16 cellular contexts compared by ENCODE assay signal in genomic region chr11:31441296-31441695, GRCh38.
DNase-seq lines count a peak whose midpoint lies in the region; ATAC-seq, FAIRE-seq and TF ChIP-seq lines count a peak whose summit lies in the region.
"Had no signal": no experiment of that assay in that cellular context is flagged by ENCODE, and none has a peak within 500 bp of the region (broad histone marks: within the 10 kb centered on the region; RNA-seq: fewer than 3 reads in every experiment).

No MANE protein-coding gene starts in this region.

- ATAC-seq in GM12878 = no peak
- ATAC-seq: CD8-positive, alpha-beta T cell had no signal

- CTCF ChIA-PET in GM12878 (lab: Yijun Ruan, JAX) = interaction anchor here (1.2 kb wide), 1 partner anchor 517 kb away, joined by 3 read pairs; no protein-coding TSS in a partner anchor

- no peaks in the 10 kb centered on the region for H3K79me2 ChIP-seq in GM12878 (ENCODE audit: control insufficient read depth, insufficient read depth, low read length)

- RAD21 ChIA-PET in GM12878 (lab: Charles Lee; ENCODE audit: unreplicated experiment) = no interaction called here

- POLR2A ChIA-PET in GM12878 (lab: Charles Lee) = no interaction called here

- TF ChIP-seq POLR2A in GM12878 (IDR thresholded peaks at IDR 0.05; ENCODE audit: low read depth, low read length) = no peak
- no peak for TF ChIP-seq POLR2A in esophagus muscularis mucosa (IDR thresholded peaks at IDR 0.05; ENCODE audit: low read depth)

- no TSS peak for BruUV-seq in GM12878 (replicated peaks; lab: Mats Ljungman, UMichigan)

- H3K4me3 ChIP-seq in GM12878 = no peak overlapping the region
- H3K4me3 ChIP-seq in esophagus muscularis mucosa = no peak overlapping the region
- H3K4me3 ChIP-seq: BLaER1 treated with 17β-estradiol and CSF1 and Interleukin-3, amounts not matched to agents 10 nM and 100 nM had no signal

- TF ChIP-seq CTCF in GM12878 (IDR thresholded peaks at IDR 0.05 in 2 of 3, conservative IDR thresholded peaks at IDR 0.05 in 1 of 3; ENCODE audit: control insufficient read depth in 2 of 3, extremely low read depth in 1 of 3, insufficient read depth in 1 of 3, low read depth in 3 of 3, low read length in 3 of 3) (no peak), progenitor cell of endocrine pancreas (IDR thresholded peaks at IDR 0.05; ENCODE audit: unreplicated experiment) (no peak), esophagus muscularis mucosa (IDR thresholded peaks at IDR 0.05) (no peak)

- H3K27me3 ChIP-seq in GM12878 (replicated peaks in 1 of 2; ENCODE audit: control insufficient read depth in 2 of 2, insufficient read depth in 2 of 2, low read length in 1 of 2) (no peaks in the 10 kb centered on the region), esophagus muscularis mucosa (no peaks in the 10 kb centered on the region)
- H3K27me3 ChIP-seq: BLaER1 treated with 17β-estradiol and CSF1 and Interleukin-3, amounts not matched to agents 10 nM and 100 nM had no signal

- SMC1A ChIA-PET in GM12878 (lab: Charles Lee; ENCODE audit: uncharacterized antibody, unreplicated experiment) = interaction anchor here (0.6 kb wide), 1 partner anchor 198 kb away, joined by 5 read pairs; no protein-coding TSS in a partner anchor

- no peaks in the 10 kb centered on the region for H3K4me1 ChIP-seq in GM12878 (ENCODE audit: control insufficient read depth, insufficient read depth, low read length)
- H3K4me1 ChIP-seq in esophagus muscularis mucosa = no peaks in the 10 kb centered on the region
- H3K4me1 ChIP-seq: BLaER1 treated with 17β-estradiol and CSF1 and Interleukin-3, amounts not matched to agents 10 nM and 100 nM had no signal

- peak overlapping the region; percentile 50 for H3K27ac Mint-ChIP-seq in progenitor cell of endocrine pancreas
- H3K27ac Mint-ChIP-seq: B cell; CD8-positive, alpha-beta T cell had no signal

- no peak overlapping the region for H3K4me2 ChIP-seq in GM12878 (ENCODE audit: control insufficient read depth, insufficient read depth)
- H3K4me2 ChIP-seq: BLaER1 treated with 17β-estradiol and CSF1 and Interleukin-3, amounts not matched to agents 10 nM and 100 nM had no signal

- H3K36me3 ChIP-seq in GM12878 (ENCODE audit: control insufficient read depth in 2 of 2, insufficient read depth in 2 of 2, low read length in 1 of 2) = no peaks in the 10 kb centered on the region
- no peaks in the 10 kb centered on the region for H3K36me3 ChIP-seq in esophagus muscularis mucosa

- H3K9me3 ChIP-seq in GM12878 (replicated peaks; ENCODE audit: control insufficient read depth, insufficient read depth, low read length) (no peaks in the 10 kb centered on the region), esophagus muscularis mucosa (no peaks in the 10 kb centered on the region)
- H3K9me3 ChIP-seq: BLaER1 treated with 17β-estradiol and CSF1 and Interleukin-3, amounts not matched to agents 10 nM and 100 nM had no signal

- FAIRE-seq in GM19239 (lab: Jason Lieb, UNC) = peak; percentile 28
- FAIRE-seq in GM12878 (lab: Jason Lieb, UNC) = peak; percentile 52
- FAIRE-seq: H1 had no signal

- H3K27ac ChIP-seq in GM12878 (ENCODE audit: control insufficient read depth, insufficient read depth) = no peak overlapping the region
- no peak overlapping the region for H3K27ac ChIP-seq in esophagus muscularis mucosa (replicated peaks in 1 of 4)
- H3K27ac ChIP-seq: 22Rv1; BLaER1 treated with 17β-estradiol and CSF1 and Interleukin-3, amounts not matched to agents 10 nM and 100 nM had no signal

- peaks cover 19% of the 10 kb centered on the region for H3K9me3 Mint-ChIP-seq in progenitor cell of endocrine pancreas (ENCODE audit: low read depth)
- H3K9me3 Mint-ChIP-seq: H9 had no signal

- H3K4me1 Mint-ChIP-seq in progenitor cell of endocrine pancreas (ENCODE audit: low read depth) = peaks cover 30% of the 10 kb centered on the region
- H3K4me1 Mint-ChIP-seq: B cell had no signal

- no peak for TF ChIP-seq RAD21 in GM12878 (IDR thresholded peaks at IDR 0.05; ENCODE audit: insufficient read depth, low read depth, low read length)

- no peak for TF ChIP-seq EP300 in GM12878 (IDR thresholded peaks at IDR 0.05; ENCODE audit: borderline replicate concordance in 1 of 2, control insufficient read depth in 1 of 2, low read depth in 2 of 2, low read length in 2 of 2)
- no peak for TF ChIP-seq EP300 in esophagus muscularis mucosa (IDR thresholded peaks at IDR 0.05)

- no peak overlapping the region for H2AFZ ChIP-seq in GM12878 (ENCODE audit: control insufficient read depth, low read depth, low read length)

- H3K36me3 Mint-ChIP-seq in progenitor cell of endocrine pancreas (ENCODE audit: insufficient read depth) = peaks cover 16% of the 10 kb centered on the region

- no peak overlapping the region for H3K9ac ChIP-seq in GM12878 (ENCODE audit: control insufficient read depth, insufficient read depth, low read length)
- H3K9ac ChIP-seq: BLaER1 treated with 17β-estradiol and CSF1 and Interleukin-3, amounts not matched to agents 10 nM and 100 nM had no signal

- H3K27me3 Mint-ChIP-seq in progenitor cell of endocrine pancreas = no peaks in the 10 kb centered on the region
- H3K27me3 Mint-ChIP-seq: B cell had no signal

- peak; percentile 14 for DNase-seq in NCI-H1092 treated with DMSO at 0.1 percent for 48 hours (lab: John Stamatoyannopoulos, UW)
- DNase-seq in NCI-H1092 (lab: John Stamatoyannopoulos, UW) = no peak
- no peak for DNase-seq in GM19239 (ENCODE audit: insufficient read length, low spot score)
- no peak for DNase-seq in GM12878 (ENCODE audit: low read depth, low spot score)
- no peak for DNase-seq in progenitor cell of endocrine pancreas (ENCODE audit: low spot score, unreplicated experiment)
- no peak for DNase-seq in A172 (ENCODE audit: low spot score)
- no peak for DNase-seq in esophagus muscularis mucosa (ENCODE audit: extremely low spot score)
- DNase-seq: Calu3; CD8-positive, alpha-beta T cell; DMS79 treated with DMSO at 0.1 percent for 48 hours; GF-D8; H9 had no signal

- in situ Hi-C loops in GM12878 (cut with MboI) = no loop called here

- no peak overlapping the region for H3K4me3 Mint-ChIP-seq in progenitor cell of endocrine pancreas (ENCODE audit: low read depth)
- H3K4me3 Mint-ChIP-seq: B cell; CD8-positive, alpha-beta T cell; H9 had no signal

- H4K20me1 ChIP-seq in GM12878 (ENCODE audit: control insufficient read depth, insufficient read depth) = no peaks in the 10 kb centered on the region
- H4K20me1 ChIP-seq: BLaER1 treated with 17β-estradiol and CSF1 and Interleukin-3, amounts not matched to agents 10 nM and 100 nM had no signal

- intact Hi-C loops in GM12878 (cut with micrococcal nuclease; ENCODE audit: unreplicated experiment) = no loop called here
- intact Hi-C loops in esophagus muscularis mucosa (cut with DNase I) = no loop called here

TF ChIP-seq in GM12878, 131 proteins besides CTCF, POLR2A, EP300 and RAD21 (continues in another document):
- TF ChIP-seq ATF3 (IDR thresholded peaks at IDR 0.05; ENCODE audit: borderline replicate concordance, extremely low read depth, low read depth, low read length) = no peak
- TF ChIP-seq BMI1 (IDR thresholded peaks at IDR 0.05; ENCODE audit: borderline replicate concordance) = no peak
- TF ChIP-seq SIN3A (IDR thresholded peaks at IDR 0.05; ENCODE audit: low read depth, low read length) = no peak
- no peak for TF ChIP-seq NFYA (IDR thresholded peaks at IDR 0.05; ENCODE audit: borderline replicate concordance, low read depth, low read length)
- TF ChIP-seq, protein P1, sequence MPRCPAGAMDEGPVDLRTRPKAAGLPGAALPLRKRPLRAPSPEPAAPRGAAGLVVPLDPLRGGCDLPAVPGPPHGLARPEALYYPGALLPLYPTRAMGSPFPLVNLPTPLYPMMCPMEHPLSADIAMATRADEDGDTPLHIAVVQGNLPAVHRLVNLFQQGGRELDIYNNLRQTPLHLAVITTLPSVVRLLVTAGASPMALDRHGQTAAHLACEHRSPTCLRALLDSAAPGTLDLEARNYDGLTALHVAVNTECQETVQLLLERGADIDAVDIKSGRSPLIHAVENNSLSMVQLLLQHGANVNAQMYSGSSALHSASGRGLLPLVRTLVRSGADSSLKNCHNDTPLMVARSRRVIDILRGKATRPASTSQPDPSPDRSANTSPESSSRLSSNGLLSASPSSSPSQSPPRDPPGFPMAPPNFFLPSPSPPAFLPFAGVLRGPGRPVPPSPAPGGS (IDR thresholded peaks at IDR 0.05; ENCODE audit: borderline replicate concordance, insufficient read depth, low read depth, low read length, poor library complexity, severe bottlenecking) = no peak
- TF ChIP-seq CBFB (IDR thresholded peaks at IDR 0.05; ENCODE audit: low read depth) = no peak
- no peak for TF ChIP-seq RBBP5 (conservative IDR thresholded peaks at IDR 0.05)
- no peak for TF ChIP-seq ZBTB11 (CRISPR knock-in tag; IDR thresholded peaks at IDR 0.05)
- no peak for TF ChIP-seq TBL1XR1 (IDR thresholded peaks at IDR 0.05; ENCODE audit: low read depth, low read length)
- no peak for TF ChIP-seq HDGF (IDR thresholded peaks at IDR 0.05)
- TF ChIP-seq EZH2 (IDR thresholded peaks at IDR 0.05; ENCODE audit: borderline replicate concordance, control insufficient read depth, low read depth, low read length) = no peak
